ENCODE assay signal across 8 cellular contexts in genomic region chr20:50478162-50479036, GRCh38.
A peak's percentile ranks its signal among the peaks of the same experiment; 100 is the strongest.
DNase-seq lines count a peak whose midpoint lies in the region; ATAC-seq lines count a peak whose summit lies in the region.

No MANE protein-coding gene starts in this region.

- no peak overlapping the region for H3K9ac ChIP-seq in adipocyte (ENCODE audit: low read length)

- no peaks in the 10 kb centered on the region for H3K27me3 ChIP-seq in adipocyte (replicated peaks; ENCODE audit: control insufficient read depth, insufficient read depth, low read length)

- ATAC-seq in GM18909 (IDR thresholded peaks at IDR 0.05; ENCODE audit: poor library complexity, unreplicated experiment) = peak; percentile 77

- peak; percentile 27 for DNase-seq in AG08396 (ENCODE audit: low spot score)
- peak; percentile 71 for DNase-seq in HuH-7.5 (ENCODE audit: low spot score)
- peak; percentile 58 for DNase-seq in T follicular helper cell (ENCODE audit: low read depth)
- peak; percentile 40 for DNase-seq in adipocyte (ENCODE audit: low read depth)
- peak; percentile 72 for DNase-seq in iPS-NIHi11 (ENCODE audit: low spot score)
- peak; percentile 70 for DNase-seq in stimulated activated CD4-positive, alpha-beta T cell treated with anti-CD3 and anti-CD28 coated beads, Interleukin-4, amount 100 ng/mL, for 1 hour
- no peak for DNase-seq in NCI-H226

- H3K36me3 ChIP-seq in adipocyte (ENCODE audit: control insufficient read depth, insufficient read depth, low read length, severe bottlenecking) = no peaks in the 10 kb centered on the region

- peaks cover 15% of the 10 kb centered on the region for H3K4me1 ChIP-seq in adipocyte (ENCODE audit: control insufficient read depth, insufficient read depth, low read length)

- H3K9me3 ChIP-seq in adipocyte (ENCODE audit: control insufficient read depth, low read length) = no peaks in the 10 kb centered on the region

- no peak overlapping the region for H3K4me3 ChIP-seq in adipocyte (ENCODE audit: low read length)
